Comparison of ENCODE assay signal across 24 cellular contexts in genomic region chr21:17576080-17576835, GRCh38. TPM values are rescaled to one million over a fixed set of nuclear protein-coding genes. Genes with fewer than 3 reads are reported as not detected.
DNase-seq lines count a peak whose midpoint lies in the region; TF ChIP-seq lines count a peak whose summit lies in the region.
"Had no signal": no experiment of that assay in that cellular context is flagged by ENCODE, and none has a peak within 500 bp of the region (broad histone marks: within the 10 kb centered on the region; RNA-seq: fewer than 3 reads in every experiment).

No MANE protein-coding gene starts in this region.

- POLR2A ChIA-PET in HEK293T (lab: Yijun Ruan, JAX), result no interaction called here

- in situ Hi-C loops in ACHN (cut with HindIII; ENCODE audit: low pct_ligation_motif_present, low pct_unique_long_range_greater_than_20kb, low sequenced_read_pairs), result no loop called here

- CTCF ChIA-PET in HEK293T (lab: Yijun Ruan, JAX), result interaction anchor here (0.6 to 1.2 kb wide), 4 partner anchors 22 to 209 kb away, joined by 4 to 6 read pairs (median 5); no protein-coding TSS in a partner anchor

- DNase-seq in HEK293T (ENCODE audit: extremely low spot score), result peak; percentile 18
- peak; percentile 95 for DNase-seq in NCI-H2029 treated with DMSO at 0.1 percent for 48 hours (lab: John Stamatoyannopoulos, UW)
- peak; percentile 17 for DNase-seq in RPMI7951 (ENCODE audit: low read depth)
- peak; percentile 22 for DNase-seq in renal cortical epithelial cell (ENCODE audit: low read depth)
- no peak for DNase-seq in ACHN
- no peak for DNase-seq in activated T-cell treated with anti-CD3 and anti-CD28 coated beads for 4 hours
- no peak for DNase-seq in T-helper 9 cell
- DNase-seq: activated B cell treated with CpG ODN at 0.5 μM for 24 hours; activated CD4-positive, alpha-beta T cell treated with anti-CD3 and anti-CD28 coated beads, Interleukin-2, amount 50 U/mL, for 4 hours; CD4-positive, alpha-beta memory T cell; dorsolateral prefrontal cortex; H7; islet precursor cell; lower lobe of right lung; NCI-H1436 treated with DMSO at 0.1 percent for 48 hours; NCI-H2171 treated with DMSO at 0.1 percent for 48 hours; NCI-H82; nephron progenitor cell; pancreas; right cardiac atrium; Right ventricle myocardium superior; stimulated activated CD4-positive, alpha-beta T cell treated with anti-CD3 and anti-CD28 coated beads, Interleukin-12 subunit alpha, Interleukin-12 subunit beta, amount 100 ng/mL, for 4 hours; SW 1271; tibial artery had no signal

TF ChIP-seq in HEK293T, 16 proteins besides CTCF, POLR2A, EP300 and RAD21:
- no peak for TF ChIP-seq LEF1 (IDR thresholded peaks at IDR 0.05; ENCODE audit: borderline replicate concordance)
- TF ChIP-seq PKNOX1 (IDR thresholded peaks at IDR 0.05), result peak; percentile 90

RNA-seq across cellular contexts. Expression of gene BTG3, which starts 36.4 kb away (rescaled TPM):
- 67.3 and 80.5 TPM in 2 replicates for total RNA-seq in RPMI7951 (2014; rRNA removed; shearing (Covaris generic))
- total RNA-seq in renal cortical epithelial cell, result 26.9 and 31.1 TPM in 2 replicates

Comparison
In these comparisons a context has a peak if more than half of its experiments do, and no peak if none do; other contexts are left out.
1. DNase-seq: peak in HEK293T (single experiment), NCI-H2029 treated with DMSO at 0.1 percent for 48 hours (single experiment), RPMI7951 (single experiment) and renal cortical epithelial cell (single experiment); none in ACHN (single experiment), activated T-cell treated with anti-CD3 and anti-CD28 coated beads for 4 hours (single experiment) and T-helper 9 cell (single experiment).